In the genomic region with DNA sequence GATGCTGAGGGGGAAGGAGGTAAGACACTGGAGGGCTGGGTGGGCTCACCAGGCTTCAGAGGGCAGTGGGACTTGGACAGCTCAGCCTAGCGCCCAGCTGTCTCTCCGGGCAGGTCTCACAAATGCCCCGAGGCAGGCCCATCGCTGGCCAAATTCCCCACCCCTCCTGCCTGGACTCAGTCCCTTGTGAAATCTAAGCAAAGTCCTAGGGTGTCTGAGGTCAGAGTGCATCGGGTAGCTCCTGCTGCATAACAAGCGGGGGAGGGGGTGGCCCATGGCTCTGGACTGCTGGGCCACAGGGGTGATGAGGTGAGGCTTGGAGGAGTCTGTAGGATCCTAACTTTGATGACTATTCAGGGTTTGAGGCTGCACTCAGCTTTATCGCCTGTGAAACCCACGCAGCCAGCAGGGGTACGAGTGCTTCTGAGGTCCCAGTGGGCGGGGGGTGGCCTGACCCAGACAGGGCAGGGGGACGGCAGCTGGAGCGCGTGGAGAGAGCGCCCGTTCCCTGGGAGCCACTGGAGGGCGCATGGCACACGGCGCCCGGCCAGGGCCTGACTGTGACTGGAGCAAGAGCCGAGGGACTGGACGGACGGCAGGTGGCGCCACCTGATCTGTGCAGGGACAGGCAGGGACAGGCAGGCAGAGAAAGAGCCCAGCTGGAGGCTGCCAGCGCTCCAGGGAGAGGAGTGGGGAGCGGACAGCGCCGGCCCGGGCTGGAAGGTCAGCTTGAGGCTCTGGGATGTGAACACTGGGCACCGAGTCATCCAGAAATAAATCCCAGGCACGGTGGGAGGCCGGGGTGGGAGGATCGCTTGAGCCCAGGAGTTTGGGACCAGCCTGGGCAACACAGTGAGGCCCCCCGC, we compare ENCODE assay signal across 8 cellular contexts. TPM values are rescaled to one million over a fixed set of nuclear protein-coding genes. Genes with fewer than 3 reads are reported as not detected.
A peak's percentile ranks its signal among the peaks of the same experiment; 100 is the strongest.
DNase-seq lines count a peak whose midpoint lies in the region; ATAC-seq and TF ChIP-seq lines count a peak whose summit lies in the region.

No MANE protein-coding gene starts in this region.

- TF ChIP-seq CTCF in endodermal cell (conservative IDR thresholded peaks at IDR 0.05), result peak; percentile 100

- WGBS in endodermal cell (ENCODE audit: insufficient coverage in 1 of 2, insufficient read length in 1 of 2), 2 experiments, result 25 to 30% methylated on average over 11 to 33 of the region's 33 CpGs

- peak; percentile 95 for ATAC-seq in GM21529 (IDR thresholded peaks at IDR 0.05; ENCODE audit: unreplicated experiment)

- H3K4me3 ChIP-seq in NT2/D1 (ENCODE audit: insufficient read length, low read depth) (no peak overlapping the region), endodermal cell (ENCODE audit: low read length) (no peak overlapping the region)

- peak; percentile 97 for DNase-seq in DMS153 treated with DMSO at 0.1 percent for 48 hours (lab: John Stamatoyannopoulos, UW; ENCODE audit: unreplicated experiment)
- peak; percentile 98 for DNase-seq in NT2/D1 (ENCODE audit: low read depth, low spot score)
- DNase-seq in activated CD8-positive, alpha-beta memory T cell treated with anti-CD3 and anti-CD28 coated beads for 48 hours (ENCODE audit: low read depth in 2 of 3, low spot score in 2 of 3), result peak; percentile 82 to 96 (median 87)
- peak; percentile 99 for DNase-seq in endodermal cell
- DNase-seq in midbrain (lab: John Stamatoyannopoulos, UW), result peak; percentile 95
- DNase-seq in stimulated activated CD8-positive, alpha-beta memory T cell treated with anti-CD3 and anti-CD28 coated beads, Interleukin-4, amount 100 ng/mL, for 24 hours (ENCODE audit: low read depth), result peak; percentile 92

- H3K9me3 Mint-ChIP-seq in IgD-negative memory B cell, result no peaks in the 10 kb centered on the region
- H3K9me3 Mint-ChIP-seq in endodermal cell, result no peaks in the 10 kb centered on the region

- H3K27ac Mint-ChIP-seq in IgD-negative memory B cell, result peak overlapping the region in 2 of 3 donors; percentile 73 to 79
- H3K27ac Mint-ChIP-seq in endodermal cell, result no peak overlapping the region

- no peaks in the 10 kb centered on the region for H3K27me3 ChIP-seq in NT2/D1 (ENCODE audit: insufficient read depth, insufficient read length)
- no peaks in the 10 kb centered on the region for H3K27me3 ChIP-seq in endodermal cell (ENCODE audit: control insufficient read depth, insufficient read depth, low read length, poor library complexity, severe bottlenecking)

- H3K4me1 Mint-ChIP-seq in IgD-negative memory B cell, result peaks cover 3 to 6% (median 3%) of the 10 kb centered on the region in 3 donors
- H3K4me1 Mint-ChIP-seq in endodermal cell, result no peaks in the 10 kb centered on the region

- H3K36me3 ChIP-seq in NT2/D1 (ENCODE audit: insufficient read depth, insufficient read length, low read length) (peaks cover 27% of the 10 kb centered on the region), endodermal cell (ENCODE audit: control insufficient read depth, insufficient read depth, low read length) (no peaks in the 10 kb centered on the region)

- H3K4me3 Mint-ChIP-seq in IgD-negative memory B cell, result peak overlapping the region in 1 of 4 donors; percentile 52
- no peak overlapping the region for H3K4me3 Mint-ChIP-seq in endodermal cell

- peaks cover 25% of the 10 kb centered on the region for H3K4me1 ChIP-seq in NT2/D1 (ENCODE audit: insufficient read depth, insufficient read length)
- H3K4me1 ChIP-seq in endodermal cell (ENCODE audit: control insufficient read depth, insufficient read depth, low read length), result no peaks in the 10 kb centered on the region

- H3K27me3 Mint-ChIP-seq in IgD-negative memory B cell (peaks cover 5% of the 10 kb centered on the region), endodermal cell (ENCODE audit: insufficient read depth) (no peaks in the 10 kb centered on the region)

- H3K9me3 ChIP-seq in NT2/D1 (ENCODE audit: insufficient read depth, low read length) (no peaks in the 10 kb centered on the region), endodermal cell (ENCODE audit: control insufficient read depth, low read length) (no peaks in the 10 kb centered on the region)

- peaks cover 2% of the 10 kb centered on the region for H3K36me3 Mint-ChIP-seq in IgD-negative memory B cell
- H3K36me3 Mint-ChIP-seq in endodermal cell (ENCODE audit: low read depth), result no peaks in the 10 kb centered on the region

- H3K27ac ChIP-seq in endodermal cell (ENCODE audit: low read depth, low read length), result no peak overlapping the region

- H3K9ac ChIP-seq in NT2/D1 (ENCODE audit: insufficient read length, low read depth) (peak overlapping the region; percentile 36), endodermal cell (ENCODE audit: extremely low read depth, low read length, poor library complexity, severe bottlenecking) (no peak overlapping the region)

RNA-seq across cellular contexts. Expression of gene CYP2W1, which starts 10.0 kb away (rescaled TPM):
- polyA plus RNA-seq in IgD-negative memory B cell, result not detected
- not detected for total RNA-seq in endodermal cell
- not detected for polyA plus RNA-seq in endodermal cell (2013, experiment 1 of 2)
- polyA plus RNA-seq in endodermal cell (2013, experiment 2 of 2), result not detected

RNA-seq across cellular contexts. Expression of gene COX19, which starts 17.6 kb away (rescaled TPM):
- polyA plus RNA-seq in IgD-negative memory B cell, result 26.7 TPM
- total RNA-seq in endodermal cell, result 10 to 100 TPM; 15.0 to 18.5 TPM
- 11.1 TPM for polyA plus RNA-seq in endodermal cell (2013, experiment 1 of 2)
- polyA plus RNA-seq in endodermal cell (2013, experiment 2 of 2), result 9.6 TPM

RNA-seq across cellular contexts. Expression of gene ADAP1, which starts 38.5 kb away (rescaled TPM):
- 6.4 TPM for polyA plus RNA-seq in IgD-negative memory B cell
- total RNA-seq in endodermal cell, result 1 to 10 TPM; 3.8 to 6.5 TPM
- polyA plus RNA-seq in endodermal cell (2013, experiment 1 of 2), result 1.4 TPM
- 1.2 TPM for polyA plus RNA-seq in endodermal cell (2013, experiment 2 of 2)

RNA-seq across cellular contexts. Expression of gene GPR146, which starts 51.4 kb away (rescaled TPM):
- 2.6 TPM for polyA plus RNA-seq in IgD-negative memory B cell
- total RNA-seq in endodermal cell, result under 1 TPM; 0.66 to 0.75 TPM
- polyA plus RNA-seq in endodermal cell (2013, experiment 1 of 2), result 1.1 TPM
- polyA plus RNA-seq in endodermal cell (2013, experiment 2 of 2), result 1.7 TPM
